20 cellular contexts compared by ENCODE assay signal in the genomic region with DNA sequence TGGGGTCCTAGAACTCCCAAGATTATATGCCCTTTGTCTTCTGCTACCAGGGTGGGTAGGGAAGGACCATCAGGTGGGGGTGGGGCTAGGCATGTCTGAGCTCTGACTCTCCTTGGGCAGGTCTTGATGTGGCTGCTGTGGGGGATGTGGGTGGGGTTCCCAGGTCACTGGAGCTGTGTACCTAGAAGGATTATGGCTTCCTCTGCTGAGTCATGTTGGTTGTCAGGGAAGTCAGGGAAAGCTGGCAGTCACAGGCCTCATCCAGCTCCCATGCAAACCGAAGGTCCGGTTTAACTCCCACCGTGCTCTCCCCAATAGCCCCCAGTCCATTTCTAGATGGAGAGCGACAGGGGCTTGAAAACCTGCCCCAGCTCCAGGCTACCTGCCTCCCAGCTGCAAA. TPM values are rescaled to one million over a fixed set of nuclear protein-coding genes. Genes with fewer than 3 reads are reported as not detected.
A peak's percentile ranks its signal among the peaks of the same experiment; 100 is the strongest.
DNase-seq lines count a peak whose midpoint lies in the region; ATAC-seq, FAIRE-seq and TF ChIP-seq lines count a peak whose summit lies in the region.
"Had no signal": no experiment of that assay in that cellular context is flagged by ENCODE, and none has a peak within 500 bp of the region (broad histone marks: within the 10 kb centered on the region; RNA-seq: fewer than 3 reads in every experiment).

No MANE protein-coding gene starts in this region.

- TF ChIP-seq POLR2A in spleen (IDR thresholded peaks at IDR 0.05): no peak
- TF ChIP-seq POLR2A in transverse colon (IDR thresholded peaks at IDR 0.05): no peak

- in situ Hi-C loops in transverse colon (cut with MboI; ENCODE audit: low pct_ligation_motif_present in 1 of 4, low pct_unique_long_range_greater_than_20kb in 1 of 4, low sequenced_read_pairs in 3 of 4): no loop called here

- no peak for TF ChIP-seq EP300 in transverse colon (IDR thresholded peaks at IDR 0.05; ENCODE audit: low read depth)

- H3K36me3 ChIP-seq in spleen: no peaks in the 10 kb centered on the region
- H3K36me3 ChIP-seq in transverse colon: no peaks in the 10 kb centered on the region
- H3K36me3 ChIP-seq: BLaER1, HAP-1, SJCRH30 had no signal

- 89 to 97% (median 94%) methylated on average over 4 of the region's 4 CpGs for WGBS in spleen, 5 donors
- WGBS in transverse colon (ENCODE audit: low coverage in 1 of 2), 2 donors: 92% methylated on average over 4 of the region's 4 CpGs; no CpG with 5 or more reads in 1 of the 2 donors

- H3K4me3 ChIP-seq in spleen (no peak overlapping the region), transverse colon (no peak overlapping the region)
- H3K4me3 ChIP-seq: BLaER1, HAP-1, SJCRH30 had no signal

- TF ChIP-seq CTCF in spleen (IDR thresholded peaks at IDR 0.05 in 8 of 11, conservative IDR thresholded peaks at IDR 0.05 in 3 of 11) (no peak), transverse colon (IDR thresholded peaks at IDR 0.05) (no peak)

- H3K27ac ChIP-seq in spleen: no peak overlapping the region
- H3K27ac ChIP-seq in transverse colon: no peak overlapping the region
- H3K27ac ChIP-seq: 22Rv1, BLaER1, HL-60, SJCRH30 had no signal

- ATAC-seq in HG02798 (IDR thresholded peaks at IDR 0.05; ENCODE audit: poor library complexity, unreplicated experiment): no peak

- FAIRE-seq in RCC 7860 (lab: Jason Lieb, UNC): no peak
- FAIRE-seq: GM12891 had no signal

- DNase-seq in DMS53 (lab: John Stamatoyannopoulos, UW) (peak; percentile 9), DMS53 treated with DMSO at 0.1 percent for 48 hours (lab: John Stamatoyannopoulos, UW; ENCODE audit: unreplicated experiment) (no peak), RCC 7860 (ENCODE audit: low spot score) (peak; percentile 54), glomerular visceral epithelial cell (ENCODE audit: extremely low spot score) (peak; percentile 42), spleen (no peak), transverse colon (no peak), posterior cingulate gyrus (no peak)
- DNase-seq: CD8-positive, alpha-beta memory T cell; DMS 273 treated with DMSO at 0.1 percent for 48 hours; Karpas-422; NCI-H2029; NCI-H2171 treated with DMSO at 0.1 percent for 48 hours; NCI-H774; SJCRH30 had no signal

- peaks cover 0 to 4% (median 0%) of the 10 kb centered on the region in 7 donors for H3K27me3 ChIP-seq in spleen (replicated peaks in 1 of 7)
- H3K27me3 ChIP-seq in transverse colon: no peaks in the 10 kb centered on the region
- H3K27me3 ChIP-seq: BLaER1, SJCRH30 had no signal

- intact Hi-C loops in spleen (cut with DNase I; ENCODE audit: low total_unique reads) (no loop called here), transverse colon (cut with DNase I; ENCODE audit: low total_unique reads) (no loop called here), posterior cingulate gyrus (cut with DNase I) (no loop called here)

- H3K4me1 ChIP-seq in spleen (no peaks in the 10 kb centered on the region), transverse colon (no peaks in the 10 kb centered on the region)
- H3K4me1 ChIP-seq: BLaER1, HAP-1 had no signal

- H3K9me3 ChIP-seq in spleen (no peaks in the 10 kb centered on the region), transverse colon (no peaks in the 10 kb centered on the region)
- H3K9me3 ChIP-seq: BLaER1, HAP-1, SJCRH30 had no signal

RNA-seq across cellular contexts. Expression of gene EID1, which starts 35.2 kb away (rescaled TPM):
- total RNA-seq in spleen (100 to 1,000 TPM in 4 of 7 donors, 10 to 100 TPM in 3; 68.4 to 171 (median 107) TPM), transverse colon (100 to 1,000 TPM in 2 of 4 donors, 10 to 100 TPM in 2; 44.5 to 136 (median 101) TPM)
- 100 to 1,000 TPM; 107 to 132 (median 123) TPM for polyA plus RNA-seq in spleen

RNA-seq across cellular contexts. Expression of gene SHC4, which starts 50.6 kb away (rescaled TPM):
- under 1 TPM in 2 of 7 donors, not detected in 5; 0.26 to 0.27 TPM for total RNA-seq in spleen
- under 1 TPM; 0.20 to 0.42 (median 0.27) TPM for polyA plus RNA-seq in spleen
- total RNA-seq in transverse colon: under 1 TPM in 2 of 4 donors, not detected in 2; 0.48 to 0.96 TPM
- polyA plus RNA-seq: CD8-positive, alpha-beta memory T cell had no signal

Comparison
In these comparisons a context has a peak if more than half of its experiments do, and no peak if none do; other contexts are left out.
1. DNase-seq: peak in DMS53 (single experiment), RCC 7860 (single experiment) and glomerular visceral epithelial cell (single experiment); none in DMS53 treated with DMSO at 0.1 percent for 48 hours (single experiment), spleen (single experiment), transverse colon (single experiment) and posterior cingulate gyrus (0 of 10).